20 cellular contexts compared by ENCODE assay signal in genomic region chr15:68593826-68594532, GRCh38. TPM values are rescaled to one million over a fixed set of nuclear protein-coding genes. Genes with fewer than 3 reads are reported as not detected.
A peak's percentile ranks its signal among the peaks of the same experiment; 100 is the strongest.
DNase-seq lines count a peak whose midpoint lies in the region; ATAC-seq and TF ChIP-seq lines count a peak whose summit lies in the region.
"Had no signal": no experiment of that assay in that cellular context is flagged by ENCODE, and none has a peak within 500 bp of the region (broad histone marks: within the 10 kb centered on the region; RNA-seq: fewer than 3 reads in every experiment).

No MANE protein-coding gene starts in this region.

- peaks cover 0 to 81% (median 12%) of the 10 kb centered on the region in 11 experiments; a peak in 9 of 22 replicates for H4K20me1 ChIP-seq in BLaER1 treated with 17β-estradiol and CSF1 and Interleukin-3, amounts not matched to agents 10 nM and 100 nM
- H4K20me1 ChIP-seq in SK-N-SH (ENCODE audit: insufficient read depth): no peaks in the 10 kb centered on the region

- no peak overlapping the region for H2AFZ ChIP-seq in mesenchymal stem cell (ENCODE audit: low read depth, low read length)
- no peak overlapping the region for H2AFZ ChIP-seq in SK-N-SH (ENCODE audit: low read depth)

- CTCF ChIA-PET in SK-N-SH (lab: Yijun Ruan, JAX): interaction anchor here (1.0 kb wide), 1 partner anchor 282 kb away, joined by 3 read pairs; no protein-coding TSS in a partner anchor

- H2AK5ac ChIP-seq in mesenchymal stem cell (ENCODE audit: low read length, severe bottlenecking): no peak overlapping the region

- H2BK15ac ChIP-seq in mesenchymal stem cell (ENCODE audit: low read depth, poor library complexity, severe bottlenecking): peak overlapping the region; percentile 64

- no peak overlapping the region for H3K23ac ChIP-seq in mesenchymal stem cell (ENCODE audit: low read length in 2 of 2)

- peaks cover 4% of the 10 kb centered on the region for H3K27me3 Mint-ChIP-seq in brain

- peak overlapping the region; percentile 23 to 28 for H3K18ac ChIP-seq in mesenchymal stem cell (ENCODE audit: low read depth in 1 of 2, low read length in 2 of 2)

- no peak for TF ChIP-seq EP300 in SK-N-SH (IDR thresholded peaks at IDR 0.05; ENCODE audit: borderline replicate concordance in 1 of 2, low read depth in 1 of 2, low read length in 1 of 2)

- H2BK5ac ChIP-seq in mesenchymal stem cell (ENCODE audit: low read depth, low read length, poor library complexity, severe bottlenecking): no peak overlapping the region

- DNase-seq in mesenchymal stem cell: no peak
- DNase-seq in substantia nigra (lab: John Stamatoyannopoulos, UW): no peak
- DNase-seq in SK-N-SH: no peak
- no peak for DNase-seq in hepatic stellate cell (ENCODE audit: low spot score)
- DNase-seq: AML-193; CD4-positive, alpha-beta memory T cell; DND-41; GDM1; H7; NCI-H1417; NCI-H1930; NCI-H2171; NCI-H446 treated with DMSO at 0.1 percent for 48 hours; NCI-H774 had no signal

- no peaks in the 10 kb centered on the region for H3K27me3 ChIP-seq in BLaER1 treated with 17β-estradiol and CSF1 and Interleukin-3, amounts not matched to agents 10 nM and 100 nM
- H3K27me3 ChIP-seq in mesenchymal stem cell (ENCODE audit: control insufficient read depth in 1 of 2, insufficient read depth in 1 of 2, low read length in 2 of 2) (no peaks in the 10 kb centered on the region), SK-N-SH (ENCODE audit: insufficient read depth) (no peaks in the 10 kb centered on the region)

- no peak for TF ChIP-seq RAD21 in SK-N-SH (IDR thresholded peaks at IDR 0.05; ENCODE audit: low read length)

- 90% methylated on average over 5 of the region's 5 CpGs for WGBS in mesenchymal stem cell
- 87% methylated on average over 5 of the region's 5 CpGs for whole genome bisulfite sequencing in SK-N-SH (ENCODE audit: low lambda C conversion rate)

- TF ChIP-seq CTCF in brain (conservative IDR thresholded peaks at IDR 0.05) (no peak), SK-N-SH (IDR thresholded peaks at IDR 0.05) (no peak)

- no peak overlapping the region for H3K14ac ChIP-seq in mesenchymal stem cell (ENCODE audit: low read length in 2 of 2)

- H2BK12ac ChIP-seq in mesenchymal stem cell (ENCODE audit: low read length in 2 of 2): peak overlapping the region; percentile 40 to 46

- H3K36me3 ChIP-seq in BLaER1 treated with 17β-estradiol and CSF1 and Interleukin-3, amounts not matched to agents 10 nM and 100 nM: no peaks in the 10 kb centered on the region
- H3K36me3 ChIP-seq in mesenchymal stem cell (ENCODE audit: control insufficient read depth in 1 of 2, insufficient read depth in 2 of 2, low read depth in 1 of 2, low read length in 2 of 2) (peaks cover 0 to 6% of the 10 kb centered on the region in 2 experiments), SK-N-SH (replicated peaks in 1 of 2; ENCODE audit: control insufficient read depth in 1 of 2, insufficient read depth in 2 of 2, low read length in 1 of 2) (no peaks in the 10 kb centered on the region)

- H4K8ac ChIP-seq in mesenchymal stem cell (ENCODE audit: low read length): peak overlapping the region; percentile 4

- H3K4me1 ChIP-seq in BLaER1 treated with 17β-estradiol and CSF1 and Interleukin-3, amounts not matched to agents 10 nM and 100 nM: peaks cover 41 to 83% (median 61%) of the 10 kb centered on the region in 10 experiments
- H3K4me1 ChIP-seq in mesenchymal stem cell (ENCODE audit: control insufficient read depth, insufficient read depth, low read depth, low read length) (peaks cover 41% of the 10 kb centered on the region), SK-N-SH (ENCODE audit: control insufficient read depth in 1 of 2, insufficient read depth in 2 of 2, low read depth in 1 of 2, low read length in 1 of 2) (peaks cover 4 to 10% of the 10 kb centered on the region in 2 experiments; a peak in 1 of 4 replicates)

- H3K9me3 ChIP-seq in BLaER1 treated with 17β-estradiol and CSF1 and Interleukin-3, amounts not matched to agents 10 nM and 100 nM (replicated peaks in 1 of 11): no peaks in the 10 kb centered on the region
- H3K9me3 ChIP-seq in mesenchymal stem cell (ENCODE audit: control insufficient read depth, low read length) (no peaks in the 10 kb centered on the region), SK-N-SH (no peaks in the 10 kb centered on the region)

- H3K4ac ChIP-seq in mesenchymal stem cell (ENCODE audit: low read depth in 1 of 2, low read length in 2 of 2): peak overlapping the region in 1 of 2 experiments; percentile 43

- no peaks in the 10 kb centered on the region for H3K9me2 ChIP-seq in SK-N-SH

- H3K4me1 Mint-ChIP-seq in brain: peaks cover 98% of the 10 kb centered on the region
- H3K4me1 Mint-ChIP-seq: CD4-positive, alpha-beta memory T cell had no signal

- H3K27ac Mint-ChIP-seq in brain: peak overlapping the region; percentile 64 to 94 (median 93)
- H3K27ac Mint-ChIP-seq: CD4-positive, alpha-beta memory T cell; IgD-negative memory B cell had no signal

- H3K27ac ChIP-seq in BLaER1 treated with 17β-estradiol and CSF1 and Interleukin-3, amounts not matched to agents 10 nM and 100 nM: no peak overlapping the region
- H3K27ac ChIP-seq in mesenchymal stem cell (ENCODE audit: low read length, poor library complexity, severe bottlenecking) (no peak overlapping the region), substantia nigra (ENCODE audit: low read depth, low read length, poor library complexity, severe bottlenecking) (peak overlapping the region; percentile 37), SK-N-SH (ENCODE audit: low read depth in 2 of 2, low read length in 1 of 2) (no peak overlapping the region)

- H3K4me3 ChIP-seq in BLaER1 treated with 17β-estradiol and CSF1 and Interleukin-3, amounts not matched to agents 10 nM and 100 nM: no peak overlapping the region
- H3K4me3 ChIP-seq in mesenchymal stem cell (ENCODE audit: insufficient read depth in 1 of 2, low read depth in 1 of 2, low read length in 2 of 2) (no peak overlapping the region), SK-N-SH (ENCODE audit: low read depth in 2 of 2, low read length in 1 of 2) (no peak overlapping the region)

- H3K9ac ChIP-seq in BLaER1 treated with 17β-estradiol and CSF1 and Interleukin-3, amounts not matched to agents 10 nM and 100 nM: no peak overlapping the region
- H3K9ac ChIP-seq in mesenchymal stem cell (ENCODE audit: low read length): no peak overlapping the region
- no peak overlapping the region for H3K9ac ChIP-seq in SK-N-SH

- no peaks in the 10 kb centered on the region for H3F3A ChIP-seq in SK-N-SH (replicated peaks; ENCODE audit: insufficient read depth)

- H3K4me2 ChIP-seq in BLaER1 treated with 17β-estradiol and CSF1 and Interleukin-3, amounts not matched to agents 10 nM and 100 nM: peak overlapping the region; percentile 40 to 79 (median 64)
- H3K4me2 ChIP-seq in mesenchymal stem cell (ENCODE audit: low read length, poor library complexity, severe bottlenecking): no peak overlapping the region
- H3K4me2 ChIP-seq in SK-N-SH: no peak overlapping the region

- H2BK120ac ChIP-seq in mesenchymal stem cell (ENCODE audit: low read depth, low read length): no peak overlapping the region

- no peaks in the 10 kb centered on the region for H3K79me2 ChIP-seq in SK-N-SH (ENCODE audit: insufficient read depth)

- no peak for ATAC-seq in HG03280 (IDR thresholded peaks at IDR 0.05; ENCODE audit: unreplicated experiment)
- ATAC-seq: Panc1, Right ventricle myocardium inferior had no signal

- peak overlapping the region; percentile 72 for H4K91ac ChIP-seq in mesenchymal stem cell (ENCODE audit: low read length)

- POLR2A ChIA-PET in SK-N-SH (lab: Yijun Ruan, JAX): no interaction called here

- peaks cover 35% of the 10 kb centered on the region for H3K79me1 ChIP-seq in mesenchymal stem cell (replicated peaks; ENCODE audit: low read length, poor library complexity, severe bottlenecking)

- H3K36me3 Mint-ChIP-seq in brain: no peaks in the 10 kb centered on the region
- H3K36me3 Mint-ChIP-seq: CD4-positive, alpha-beta memory T cell had no signal

- peak overlapping the region in 1 of 5 experiments; percentile 41 for H3K4me3 Mint-ChIP-seq in brain
- H3K4me3 Mint-ChIP-seq: CD4-positive, alpha-beta memory T cell had no signal

- H3K9me3 Mint-ChIP-seq in brain: peaks cover 0 to 1% (median 0%) of the 10 kb centered on the region in 5 experiments
- H3K9me3 Mint-ChIP-seq: CD4-positive, alpha-beta memory T cell had no signal

TF ChIP-seq in SK-N-SH, 30 proteins besides CTCF, POLR2A, EP300 and RAD21:
- TF ChIP-seq JUND (IDR thresholded peaks at IDR 0.05) (no peak), POLR2AphosphoS5 (IDR thresholded peaks at IDR 0.05; ENCODE audit: low read depth, low read length) (no peak), FOXM1 (IDR thresholded peaks at IDR 0.05; ENCODE audit: low read depth) (no peak)
- TF ChIP-seq, protein P1, sequence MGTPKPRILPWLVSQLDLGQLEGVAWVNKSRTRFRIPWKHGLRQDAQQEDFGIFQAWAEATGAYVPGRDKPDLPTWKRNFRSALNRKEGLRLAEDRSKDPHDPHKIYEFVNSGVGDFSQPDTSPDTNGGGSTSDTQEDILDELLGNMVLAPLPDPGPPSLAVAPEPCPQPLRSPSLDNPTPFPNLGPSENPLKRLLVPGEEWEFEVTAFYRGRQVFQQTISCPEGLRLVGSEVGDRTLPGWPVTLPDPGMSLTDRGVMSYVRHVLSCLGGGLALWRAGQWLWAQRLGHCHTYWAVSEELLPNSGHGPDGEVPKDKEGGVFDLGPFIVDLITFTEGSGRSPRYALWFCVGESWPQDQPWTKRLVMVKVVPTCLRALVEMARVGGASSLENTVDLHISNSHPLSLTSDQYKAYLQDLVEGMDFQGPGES (IDR thresholded peaks at IDR 0.05; ENCODE audit: low read depth, low read length): no peak
- TF ChIP-seq, protein P2, sequence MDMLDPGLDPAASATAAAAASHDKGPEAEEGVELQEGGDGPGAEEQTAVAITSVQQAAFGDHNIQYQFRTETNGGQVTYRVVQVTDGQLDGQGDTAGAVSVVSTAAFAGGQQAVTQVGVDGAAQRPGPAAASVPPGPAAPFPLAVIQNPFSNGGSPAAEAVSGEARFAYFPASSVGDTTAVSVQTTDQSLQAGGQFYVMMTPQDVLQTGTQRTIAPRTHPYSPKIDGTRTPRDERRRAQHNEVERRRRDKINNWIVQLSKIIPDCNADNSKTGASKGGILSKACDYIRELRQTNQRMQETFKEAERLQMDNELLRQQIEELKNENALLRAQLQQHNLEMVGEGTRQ (IDR thresholded peaks at IDR 0.05; ENCODE audit: borderline replicate concordance, low read depth, low read length): no peak

RNA-seq across cellular contexts. Expression of gene CORO2B, which starts 15.2 kb away (rescaled TPM):
- 59.3 TPM for polyA plus RNA-seq in brain (ENCODE audit: insufficient read depth, low read depth, low replicate concordance)
- polyA plus RNA-seq in mesenchymal stem cell (2013, experiment 1 of 2): 6.0 TPM
- polyA plus RNA-seq in mesenchymal stem cell (2013, experiment 2 of 2): 6.3 TPM
- 2.3 and 3.6 TPM in 2 replicates for polyA plus RNA-seq in SK-N-SH (2012; rRNA removed)
- 1.6 and 2.5 TPM in 2 replicates for polyA plus RNA-seq in SK-N-SH (2012; cell fraction: cytosol; rRNA removed)
- polyA plus RNA-seq in SK-N-SH (2012; cell fraction: nucleus; rRNA removed): 2.8 and 3.1 TPM in 2 replicates
- polyA plus RNA-seq: CD4-positive, alpha-beta memory T cell had no signal

Comparison
In these comparisons a context has a peak if more than half of its experiments do, and no peak if none do; other contexts are left out.
1. H3K4me2 ChIP-seq: peak in BLaER1 treated with 17β-estradiol and CSF1 and Interleukin-3, amounts not matched to agents 10 nM and 100 nM (11 of 11); none in mesenchymal stem cell (single experiment) and SK-N-SH (single experiment).
2. RNA of gene CORO2B, which starts 15.2 kb away (polyA plus RNA-seq): 59.3 TPM in brain (single experiment); 1.6 to 3.6 TPM in SK-N-SH; every median in the first group is over 10 times any median in the second.